In genomic region chr22:46355996-46356471, GRCh38 we compare ENCODE assay signal across 9 cellular contexts.
"Had no signal": no experiment of that assay in that cellular context is flagged by ENCODE, and none has a peak within 500 bp of the region (broad histone marks: within the 10 kb centered on the region; RNA-seq: fewer than 3 reads in every experiment).

No MANE protein-coding gene starts in this region.

- H3K4me3 Mint-ChIP-seq: activated naive CD4-positive, alpha-beta T cell treated with anti-CD3 and anti-CD28 coated beads, Interleukin-2, amount 50 U/mL, for 24 hours; dendritic cell treated with granulocyte-macrophage colony-stimulating factor and Interleukin-4, amounts not matched to agents 40 ng/mL and 50 ng/mL, for 4 days; effector memory CD8-positive, alpha-beta T cell; T-helper 1 cell treated with Interleukin-12 subunit alpha and Interleukin-12 subunit beta and Interleukin-4 antibody, amounts not matched to agents 30 μg/mL and 1 μg/mL, for 36 hours had no signal

- H3K27me3 Mint-ChIP-seq: activated naive CD4-positive, alpha-beta T cell treated with anti-CD3 and anti-CD28 coated beads, Interleukin-2, amount 50 U/mL, for 24 hours; dendritic cell treated with granulocyte-macrophage colony-stimulating factor and Interleukin-4, amounts not matched to agents 40 ng/mL and 50 ng/mL, for 4 days; effector memory CD8-positive, alpha-beta T cell had no signal

- H3K27ac ChIP-seq: brain microvascular endothelial cell, ovary, tibial artery had no signal

- H3K27ac Mint-ChIP-seq: dendritic cell treated with granulocyte-macrophage colony-stimulating factor and Interleukin-4, amounts not matched to agents 40 ng/mL and 50 ng/mL, for 4 days; T-helper 1 cell treated with Interleukin-12 subunit alpha and Interleukin-12 subunit beta and Interleukin-4 antibody, amounts not matched to agents 30 μg/mL and 1 μg/mL, for 36 hours had no signal

- H3K4me1 Mint-ChIP-seq: activated naive CD4-positive, alpha-beta T cell treated with anti-CD3 and anti-CD28 coated beads, Interleukin-2, amount 50 U/mL, for 24 hours; neural crest cell had no signal

- H3K9me3 Mint-ChIP-seq: activated naive CD4-positive, alpha-beta T cell treated with anti-CD3 and anti-CD28 coated beads, Interleukin-2, amount 50 U/mL, for 24 hours; dendritic cell treated with granulocyte-macrophage colony-stimulating factor and Interleukin-4, amounts not matched to agents 40 ng/mL and 50 ng/mL, for 4 days; effector memory CD8-positive, alpha-beta T cell; neural crest cell; T-helper 1 cell treated with Interleukin-12 subunit alpha and Interleukin-12 subunit beta and Interleukin-4 antibody, amounts not matched to agents 30 μg/mL and 1 μg/mL, for 36 hours had no signal

- H3K27me3 ChIP-seq: brain microvascular endothelial cell, ovary, tibial artery had no signal

- H3K36me3 ChIP-seq: ovary had no signal

- H3K9me3 ChIP-seq: ovary, tibial artery had no signal

- H3K4me1 ChIP-seq: tibial artery had no signal

- H3K4me3 ChIP-seq: ovary, skin epidermis, tibial artery had no signal
